In genomic region chr12:3704512-3705348, GRCh38 we compare ENCODE assay signal across 10 cellular contexts. TPM values are rescaled to one million over a fixed set of nuclear protein-coding genes. Genes with fewer than 3 reads are reported as not detected.
A peak's percentile ranks its signal among the peaks of the same experiment; 100 is the strongest.
DNase-seq lines count a peak whose midpoint lies in the region; TF ChIP-seq lines count a peak whose summit lies in the region.
"Had no signal": no experiment of that assay in that cellular context is flagged by ENCODE, and none has a peak within 500 bp of the region (broad histone marks: within the 10 kb centered on the region; RNA-seq: fewer than 3 reads in every experiment).

No MANE protein-coding gene starts in this region.

- no peak for TF ChIP-seq CTCF in AG10803 (conservative IDR thresholded peaks at IDR 0.05; ENCODE audit: low read length)
- TF ChIP-seq CTCF in esophagus squamous epithelium (IDR thresholded peaks at IDR 0.05): no peak
- TF ChIP-seq CTCF in nephron (IDR thresholded peaks at IDR 0.05; ENCODE audit: unreplicated experiment in 3 of 3): no peak

- WGBS in esophagus squamous epithelium, 2 donors: 41 to 46% methylated on average over 2 to 4 of the region's 4 CpGs

- H3K27ac Mint-ChIP-seq in nephron: peak overlapping the region; percentile 41 to 91 (median 74)

- no peak for TF ChIP-seq POLR2A in esophagus squamous epithelium (IDR thresholded peaks at IDR 0.05)

- DNase-seq in AG10803 (ENCODE audit: low read depth) (peak; percentile 53), LHCN-M2 (ENCODE audit: low read depth) (peak; percentile 22), esophagus squamous epithelium (lab: John Stamatoyannopoulos, UW) (no peak), head of caudate nucleus (no peak), A172 (ENCODE audit: low spot score) (no peak), NCI-H1436 (lab: John Stamatoyannopoulos, UW) (no peak), NCI-H2227 (lab: John Stamatoyannopoulos, UW; ENCODE audit: unreplicated experiment) (no peak)
- DNase-seq: foreskin keratinocyte had no signal

- intact Hi-C loops in esophagus squamous epithelium (cut with DNase I) (no loop called here), head of caudate nucleus (cut with DNase I) (no loop called here)

- H3K4me3 Mint-ChIP-seq in nephron: no peak overlapping the region

- H3K4me3 ChIP-seq in AG10803 (ENCODE audit: low read length): peak overlapping the region; percentile 41
- peak overlapping the region in 1 of 4 donors; percentile 34 for H3K4me3 ChIP-seq in esophagus squamous epithelium

- no peaks in the 10 kb centered on the region for H3K36me3 ChIP-seq in esophagus squamous epithelium

- H3K27me3 Mint-ChIP-seq in nephron (ENCODE audit: low read depth): peaks cover 3% of the 10 kb centered on the region

- peak overlapping the region in 3 of 4 donors; percentile 37 to 74 (median 59) for H3K27ac ChIP-seq in esophagus squamous epithelium
- H3K27ac ChIP-seq: foreskin keratinocyte had no signal

- no peaks in the 10 kb centered on the region for H3K36me3 Mint-ChIP-seq in nephron (ENCODE audit: low read depth)

- no peaks in the 10 kb centered on the region for H3K27me3 ChIP-seq in esophagus squamous epithelium

- H3K4me1 ChIP-seq in esophagus squamous epithelium: peaks cover 0 to 3% (median 0%) of the 10 kb centered on the region in 3 donors
- H3K4me1 ChIP-seq: foreskin keratinocyte had no signal

- H3K9me3 Mint-ChIP-seq in nephron: peaks cover 4% of the 10 kb centered on the region
- H3K9me3 Mint-ChIP-seq: activated naive CD4-positive, alpha-beta T cell treated with anti-CD3 and anti-CD28 coated beads, Interleukin-2, amount 50 U/mL, for 72 hours had no signal

- peaks cover 6% of the 10 kb centered on the region for H3K4me1 Mint-ChIP-seq in nephron

- H3K9me3 ChIP-seq in esophagus squamous epithelium: no peaks in the 10 kb centered on the region

RNA-seq across cellular contexts. Expression of gene CRACR2A, which starts 48.2 kb away (rescaled TPM):
- total RNA-seq in LHCN-M2 (2014; rRNA removed) (6.7 and 7.0 TPM in 2 replicates), esophagus squamous epithelium (1 to 10 TPM in 3 of 4 donors, under 1 TPM in 1; 0.91 to 2.3 (median 1.9) TPM)
- polyA plus RNA-seq in LHCN-M2 (2012): 3.7 TPM
- total RNA-seq in A172 (2014; rRNA removed; shearing (Covaris generic)): not detected in 2 replicates

Comparison
In these comparisons a context has a peak if more than half of its experiments do, and no peak if none do; other contexts are left out.
1. DNase-seq: peak in AG10803 (single experiment) and LHCN-M2 (single experiment); none in esophagus squamous epithelium (single experiment), head of caudate nucleus (0 of 42), A172 (single experiment), NCI-H1436 (single experiment) and NCI-H2227 (single experiment).